Comparison of ENCODE assay signal across 8 cellular contexts in the genomic region with DNA sequence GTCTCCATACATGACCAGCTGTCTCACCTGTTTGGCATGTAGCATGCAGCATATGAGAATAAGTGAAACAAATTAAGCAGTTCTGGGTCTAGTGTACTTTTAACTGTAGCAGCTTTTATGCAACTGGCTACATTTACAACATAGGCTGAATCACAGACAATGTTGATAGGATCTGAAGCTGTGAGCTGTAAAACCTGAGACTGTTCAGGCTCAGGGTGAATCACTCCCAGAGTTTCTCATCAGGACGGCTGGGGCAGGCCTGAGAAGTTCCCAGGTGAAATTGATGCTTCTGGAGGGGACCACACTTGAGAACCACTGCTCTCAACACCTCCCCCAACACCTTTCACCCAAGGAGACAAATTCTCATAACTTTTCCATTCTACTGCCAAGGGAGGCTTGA.
DNase-seq lines count a peak whose midpoint lies in the region; ATAC-seq and TF ChIP-seq lines count a peak whose summit lies in the region.
"Not testable (repeated sequence)": the region's sequence is repeated elsewhere in the genome, so short reads cannot be mapped to it uniquely, and the experiment has no call there.

No MANE protein-coding gene starts in this region.

- peak; percentile 26 for DNase-seq in AG10803 (ENCODE audit: low read depth)
- DNase-seq in HT1080 (ENCODE audit: low read depth), result peak; percentile 25
- not testable (repeated sequence) for DNase-seq in activated T-helper 1 cell treated with anti-CD3 and anti-CD28 coated beads, Interleukin-12 subunit alpha, Interleukin-12 subunit beta, Interleukin-2, Interleukin-4 antibody, amounts not matched to agents 30 ng/mL and 10 ng/mL and 1 ng/mL, durations not matched to agents 14 hours and 24 hours and 36 hours (ENCODE audit: low spot score); smooth muscle cell (lab: John Stamatoyannopoulos, UW; ENCODE audit: unreplicated experiment)
- peak; percentile 40 for DNase-seq in brain microvascular endothelial cell
- DNase-seq in fibroblast of pulmonary artery (ENCODE audit: low read depth), result peak; percentile 34
- peak; percentile 39 for DNase-seq in kidney glomerular epithelial cell (lab: John Stamatoyannopoulos, UW)

- in situ Hi-C loops in brain microvascular endothelial cell (cut with HindIII; ENCODE audit: low pct_ligation_motif_present, low sequenced_read_pairs), result not testable (repeated sequence)

- not testable (repeated sequence) for H4K20me1 ChIP-seq in smooth muscle cell (ENCODE audit: low read depth)

- H3K4me3 Mint-ChIP-seq in activated T-helper 1 cell treated with anti-CD3 and anti-CD28 coated beads, Interleukin-12 subunit alpha, Interleukin-12 subunit beta, Interleukin-2, Interleukin-4 antibody, amounts not matched to agents 30 ng/mL and 10 ng/mL and 1 ng/mL, durations not matched to agents 14 hours and 24 hours and 36 hours, result not testable (repeated sequence)

- peak; percentile 79 for ATAC-seq in SK-N-SH treated with all-trans-retinoic acid at 6 μM for 48 hours

- peak overlapping the region; percentile 21 for H3K4me2 ChIP-seq in smooth muscle cell

- WGBS in smooth muscle cell (ENCODE audit: low lambda C conversion rate), result 4% methylated on average over 1 of the region's 1 CpG

- H3K4me1 ChIP-seq in smooth muscle cell (ENCODE audit: low read depth), result peaks cover 19% of the 10 kb centered on the region

- peaks cover 18% of the 10 kb centered on the region for H3K27me3 Mint-ChIP-seq in activated T-helper 1 cell treated with anti-CD3 and anti-CD28 coated beads, Interleukin-12 subunit alpha, Interleukin-12 subunit beta, Interleukin-2, Interleukin-4 antibody, amounts not matched to agents 30 ng/mL and 10 ng/mL and 1 ng/mL, durations not matched to agents 14 hours and 24 hours and 36 hours (ENCODE audit: insufficient read depth)

- not testable (repeated sequence) for H2AFZ ChIP-seq in smooth muscle cell (ENCODE audit: low read depth)

- not testable (repeated sequence) for H3K9me3 Mint-ChIP-seq in activated T-helper 1 cell treated with anti-CD3 and anti-CD28 coated beads, Interleukin-12 subunit alpha, Interleukin-12 subunit beta, Interleukin-2, Interleukin-4 antibody, amounts not matched to agents 30 ng/mL and 10 ng/mL and 1 ng/mL, durations not matched to agents 14 hours and 24 hours and 36 hours

- H3K36me3 Mint-ChIP-seq in activated T-helper 1 cell treated with anti-CD3 and anti-CD28 coated beads, Interleukin-12 subunit alpha, Interleukin-12 subunit beta, Interleukin-2, Interleukin-4 antibody, amounts not matched to agents 30 ng/mL and 10 ng/mL and 1 ng/mL, durations not matched to agents 14 hours and 24 hours and 36 hours (ENCODE audit: low read depth), result not testable (repeated sequence)

- TF ChIP-seq CTCF in AG10803 (conservative IDR thresholded peaks at IDR 0.05; ENCODE audit: low read length); brain microvascular endothelial cell (IDR thresholded peaks at IDR 0.05; ENCODE audit: low read depth, low read length, missing control alignments); fibroblast of pulmonary artery (IDR thresholded peaks at IDR 0.05; ENCODE audit: low read length, missing control alignments); smooth muscle cell (IDR thresholded peaks at IDR 0.05; ENCODE audit: borderline replicate concordance, insufficient read depth, poor library complexity, severe bottlenecking): not testable (repeated sequence)

- not testable (repeated sequence) for H3K9me3 ChIP-seq in smooth muscle cell (replicated peaks; ENCODE audit: low read depth)

- H3K27me3 ChIP-seq in brain microvascular endothelial cell (replicated peaks); smooth muscle cell (ENCODE audit: low read depth): not testable (repeated sequence)

- not testable (repeated sequence) for H3K9ac ChIP-seq in smooth muscle cell (ENCODE audit: low read depth)

- intact Hi-C loops in activated T-helper 1 cell treated with anti-CD3 and anti-CD28 coated beads, Interleukin-12 subunit alpha, Interleukin-12 subunit beta, Interleukin-2, Interleukin-4 antibody, amounts not matched to agents 30 ng/mL and 10 ng/mL and 1 ng/mL, durations not matched to agents 14 hours and 24 hours and 36 hours (cut with micrococcal nuclease), result not testable (repeated sequence)

- H3K36me3 ChIP-seq in brain microvascular endothelial cell (replicated peaks); smooth muscle cell (ENCODE audit: low read depth): not testable (repeated sequence)

- H3F3A ChIP-seq in smooth muscle cell (ENCODE audit: low read depth), result not testable (repeated sequence)

- not testable (repeated sequence) for H3K4me3 ChIP-seq in AG10803 (ENCODE audit: low read length); brain microvascular endothelial cell (ENCODE audit: low read depth, low read length); fibroblast of pulmonary artery (replicated peaks; ENCODE audit: low read depth, low read length); smooth muscle cell

- not testable (repeated sequence) for H3K27ac ChIP-seq in brain microvascular endothelial cell
- peak overlapping the region; percentile 45 for H3K27ac ChIP-seq in smooth muscle cell (ENCODE audit: low read depth)

- H3K79me2 ChIP-seq in smooth muscle cell (ENCODE audit: low read depth), result not testable (repeated sequence)

- H3K4me1 Mint-ChIP-seq in activated T-helper 1 cell treated with anti-CD3 and anti-CD28 coated beads, Interleukin-12 subunit alpha, Interleukin-12 subunit beta, Interleukin-2, Interleukin-4 antibody, amounts not matched to agents 30 ng/mL and 10 ng/mL and 1 ng/mL, durations not matched to agents 14 hours and 24 hours and 36 hours (ENCODE audit: low read depth), result not testable (repeated sequence)

- peak overlapping the region; percentile 23 for H3K27ac Mint-ChIP-seq in activated T-helper 1 cell treated with anti-CD3 and anti-CD28 coated beads, Interleukin-12 subunit alpha, Interleukin-12 subunit beta, Interleukin-2, Interleukin-4 antibody, amounts not matched to agents 30 ng/mL and 10 ng/mL and 1 ng/mL, durations not matched to agents 14 hours and 24 hours and 36 hours
